ENCODE assay signal across 9 cellular contexts in the genomic region with DNA sequence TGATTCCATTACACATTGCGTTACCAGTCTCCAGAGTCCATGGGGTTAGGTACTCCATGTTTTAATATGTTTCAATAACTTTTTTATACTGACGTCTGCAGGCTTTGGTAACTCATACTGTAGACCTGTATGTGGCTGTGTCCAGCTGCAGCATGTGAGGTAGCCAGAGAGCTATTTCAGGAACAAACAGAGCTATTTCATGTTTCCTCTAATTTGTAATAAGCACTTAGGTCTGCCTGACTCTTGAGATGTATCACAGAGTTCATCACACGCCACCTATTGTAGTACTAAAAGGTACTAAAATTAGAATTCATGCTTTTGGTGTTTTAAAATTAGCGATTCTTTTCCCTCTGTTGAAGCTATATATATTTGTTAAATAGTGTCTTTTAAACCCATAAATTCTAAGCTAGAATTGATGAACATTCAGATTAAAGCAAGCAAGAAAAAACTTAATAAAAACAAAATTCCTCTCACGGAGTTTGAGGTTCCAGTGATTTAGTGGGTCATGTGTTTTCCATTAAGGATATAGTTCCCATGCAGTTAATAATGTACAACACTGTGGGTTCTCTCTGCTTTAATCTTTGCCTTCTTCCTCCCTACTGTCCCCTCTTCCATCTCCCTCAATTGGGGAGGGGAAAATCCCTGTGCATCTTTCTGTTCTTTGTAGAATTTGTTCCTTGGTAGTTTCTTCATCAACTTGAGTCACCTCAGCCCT. TPM values are rescaled to one million over a fixed set of nuclear protein-coding genes. Genes with fewer than 3 reads are reported as not detected.
A peak's percentile ranks its signal among the peaks of the same experiment; 100 is the strongest.
DNase-seq lines count a peak whose midpoint lies in the region; ATAC-seq and TF ChIP-seq lines count a peak whose summit lies in the region.
"Had no signal": no experiment of that assay in that cellular context is flagged by ENCODE, and none has a peak within 500 bp of the region (broad histone marks: within the 10 kb centered on the region; RNA-seq: fewer than 3 reads in every experiment).

No MANE protein-coding gene starts in this region.

- no peak overlapping the region for H3K18ac ChIP-seq in mesendoderm (ENCODE audit: low read length)

- no peaks in the 10 kb centered on the region for H3K27me3 ChIP-seq in mammary epithelial cell (ENCODE audit: insufficient read depth, low read length)
- H3K27me3 ChIP-seq in adipocyte (replicated peaks; ENCODE audit: control insufficient read depth, insufficient read depth, low read length): no peaks in the 10 kb centered on the region
- H3K27me3 ChIP-seq in mesendoderm (ENCODE audit: insufficient read depth, low read length, poor library complexity): no peaks in the 10 kb centered on the region
- no peaks in the 10 kb centered on the region for H3K27me3 ChIP-seq in vagina
- no peaks in the 10 kb centered on the region for H3K27me3 ChIP-seq in Karpas-422 (ENCODE audit: low read length)

- peaks cover 15% of the 10 kb centered on the region for H3K79me1 ChIP-seq in mesendoderm (ENCODE audit: low read length)

- H3K36me3 ChIP-seq in mammary epithelial cell (ENCODE audit: insufficient read depth, low read length): no peaks in the 10 kb centered on the region
- H3K36me3 ChIP-seq in adipocyte (ENCODE audit: control insufficient read depth, insufficient read depth, low read length, severe bottlenecking): no peaks in the 10 kb centered on the region
- no peaks in the 10 kb centered on the region for H3K36me3 ChIP-seq in mesendoderm (ENCODE audit: control insufficient read depth, insufficient read depth, low read length)
- no peaks in the 10 kb centered on the region for H3K36me3 ChIP-seq in vagina
- no peaks in the 10 kb centered on the region for H3K36me3 ChIP-seq in Karpas-422 (ENCODE audit: insufficient read depth, low read length)

- 89% methylated on average over 5 of the region's 5 CpGs for WGBS in mammary epithelial cell (ENCODE audit: low coverage, missing lambda C conversion rate)
- no CpG with 5 or more reads among the region's 5 CpGs for WGBS in mesendoderm (ENCODE audit: extremely low coverage, insufficient coverage, low lambda C conversion rate)

- no peaks in the 10 kb centered on the region for H4K20me1 ChIP-seq in mammary epithelial cell (ENCODE audit: insufficient read depth, low read length)
- peaks cover 61% of the 10 kb centered on the region for H4K20me1 ChIP-seq in Karpas-422 (ENCODE audit: insufficient read depth, low read depth, low read length)

- H3K27me3 Mint-ChIP-seq in MCF 10A (ENCODE audit: insufficient read depth, unreplicated experiment): no peaks in the 10 kb centered on the region
- H3K27me3 Mint-ChIP-seq in nephron progenitor cell (ENCODE audit: low read depth, poor library complexity): peaks cover 3% of the 10 kb centered on the region

- H3K4me1 ChIP-seq in mammary epithelial cell (ENCODE audit: insufficient read depth, low read length): peaks cover 37% of the 10 kb centered on the region
- peaks cover 69% of the 10 kb centered on the region for H3K4me1 ChIP-seq in adipocyte (ENCODE audit: control insufficient read depth, insufficient read depth, low read length)
- H3K4me1 ChIP-seq in mesendoderm (ENCODE audit: control insufficient read depth, low read depth, low read length): peaks cover 3% of the 10 kb centered on the region
- peaks cover 78% of the 10 kb centered on the region for H3K4me1 ChIP-seq in vagina
- peaks cover 10% of the 10 kb centered on the region for H3K4me1 ChIP-seq in Karpas-422 (ENCODE audit: low read length)

- no peak overlapping the region for H4K5ac ChIP-seq in mesendoderm (ENCODE audit: low read length)

- H3K23ac ChIP-seq in mesendoderm (ENCODE audit: low read length): no peak overlapping the region

- no peak overlapping the region for H2BK120ac ChIP-seq in mesendoderm (ENCODE audit: low read depth, low read length)

- H3K4me2 ChIP-seq in mammary epithelial cell (ENCODE audit: insufficient read depth, low read depth, low read length) (no peak overlapping the region), mesendoderm (ENCODE audit: low read length) (no peak overlapping the region), Karpas-422 (ENCODE audit: low read depth, low read length, poor library complexity, severe bottlenecking) (no peak overlapping the region)

- no peak overlapping the region for H3K27ac ChIP-seq in mammary epithelial cell (ENCODE audit: insufficient read depth, low read depth, low read length)
- H3K27ac ChIP-seq in mesendoderm (ENCODE audit: low read depth, low read length): no peak overlapping the region
- H3K27ac ChIP-seq in vagina: peak overlapping the region; percentile 79
- no peak overlapping the region for H3K27ac ChIP-seq in Karpas-422 (ENCODE audit: low read length)

- no peaks in the 10 kb centered on the region for H3K9me3 ChIP-seq in mammary epithelial cell (replicated peaks; ENCODE audit: insufficient read depth, low read length)
- no peaks in the 10 kb centered on the region for H3K9me3 ChIP-seq in adipocyte (ENCODE audit: control insufficient read depth, low read length)
- H3K9me3 ChIP-seq in vagina: no peaks in the 10 kb centered on the region
- H3K9me3 ChIP-seq in Karpas-422 (ENCODE audit: low read length): no peaks in the 10 kb centered on the region

- H3K4ac ChIP-seq in mesendoderm (ENCODE audit: low read depth, low read length): peak overlapping the region; percentile 36

- intact Hi-C loops in MCF 10A (cut with micrococcal nuclease): no loop called here
- intact Hi-C loops in mammary epithelial cell (cut with micrococcal nuclease): no loop called here
- intact Hi-C loops in vagina (cut with DNase I): no loop called here

- peaks cover 86% of the 10 kb centered on the region for H3K79me2 ChIP-seq in mammary epithelial cell (ENCODE audit: insufficient read depth, low read length)
- peaks cover 4% of the 10 kb centered on the region for H3K79me2 ChIP-seq in mesendoderm (ENCODE audit: control insufficient read depth, insufficient read depth, low read length)
- no peaks in the 10 kb centered on the region for H3K79me2 ChIP-seq in Karpas-422 (ENCODE audit: low read length)

- H4K8ac ChIP-seq in mesendoderm (ENCODE audit: low read depth, low read length): no peak overlapping the region

- CTCF ChIA-PET in MCF 10A (lab: Yijun Ruan, JAX) (interaction anchor here (0.7 to 1.5 kb wide), 7 partner anchors 9 to 184 kb away, joined by 3 to 4 read pairs (median 3); no protein-coding TSS in a partner anchor), mammary epithelial cell (lab: Charles Lee; ENCODE audit: low non-redundant PET) (no interaction called here)

- no peak overlapping the region for H2AK5ac ChIP-seq in mesendoderm (ENCODE audit: low read length)

- dilution Hi-C loops in mammary epithelial cell (cut with HindIII; ENCODE audit: low sequenced_read_pairs): no loop called here

- no TSS peak for BruUV-seq in MCF 10A (replicated peaks; lab: Mats Ljungman, UMichigan)
- BruUV-seq in mammary epithelial cell (replicated peaks; lab: Mats Ljungman, UMichigan): no TSS peak

- H3K4me3 ChIP-seq in mammary epithelial cell (replicated peaks in 1 of 3; ENCODE audit: insufficient read depth in 1 of 3, low read depth in 2 of 3, low read length in 3 of 3): no peak overlapping the region
- H3K4me3 ChIP-seq in adipocyte (ENCODE audit: low read length): peak overlapping the region; percentile 14
- H3K4me3 ChIP-seq in mesendoderm (ENCODE audit: low read length): no peak overlapping the region
- no peak overlapping the region for H3K4me3 ChIP-seq in vagina
- H3K4me3 ChIP-seq in Karpas-422 (ENCODE audit: low read length): no peak overlapping the region

- H3K9ac ChIP-seq in mammary epithelial cell (ENCODE audit: insufficient read depth, low read length) (no peak overlapping the region), adipocyte (ENCODE audit: low read length) (peak overlapping the region; percentile 30), mesendoderm (ENCODE audit: low read length) (no peak overlapping the region), Karpas-422 (ENCODE audit: low read length) (no peak overlapping the region)

- H2AFZ ChIP-seq in mammary epithelial cell (ENCODE audit: low read depth, low read length) (no peak overlapping the region), Karpas-422 (ENCODE audit: low read length) (no peak overlapping the region)

- H3K4me1 Mint-ChIP-seq in MCF 10A (ENCODE audit: insufficient read depth, unreplicated experiment) (peaks cover 48% of the 10 kb centered on the region), nephron progenitor cell (peaks cover 58% of the 10 kb centered on the region)

- POLR2A ChIA-PET in MCF 10A (lab: Yijun Ruan, JAX): interaction anchor here (0.9 to 3.5 kb wide), 11 partner anchors 9 to 56 kb away, joined by 3 to 27 read pairs (median 4); a partner anchor contains a TSS

- H3K27ac Mint-ChIP-seq in MCF 10A (ENCODE audit: low read depth, unreplicated experiment) (peak overlapping the region; percentile 64), nephron progenitor cell (no peak overlapping the region)

- H3K36me3 Mint-ChIP-seq in MCF 10A (ENCODE audit: insufficient read depth, unreplicated experiment) (peaks cover 18% of the 10 kb centered on the region), nephron progenitor cell (ENCODE audit: low read depth) (peaks cover 10% of the 10 kb centered on the region)

- no peak for ATAC-seq in GM19328 (IDR thresholded peaks at IDR 0.05; ENCODE audit: unreplicated experiment)

- no peak overlapping the region for H2BK5ac ChIP-seq in mesendoderm (ENCODE audit: low read length)

- no peak overlapping the region for H2BK15ac ChIP-seq in mesendoderm (replicated peaks; ENCODE audit: low read depth)

- DNase-seq in MCF 10A (ENCODE audit: unreplicated experiment): no peak
- no peak for DNase-seq in mammary epithelial cell
- no peak for DNase-seq in adipocyte (ENCODE audit: low read depth)
- no peak for DNase-seq in mesendoderm
- DNase-seq in vagina (ENCODE audit: extremely low spot score in 2 of 2): no peak
- no peak for DNase-seq in nephron progenitor cell
- DNase-seq in Karpas-422: no peak
- DNase-seq: NK-92 treated with Interleukin-12 subunit alpha and Interleukin-12 subunit beta, amount 100 ng/mL, for 24 hours had no signal

- no peaks in the 10 kb centered on the region for H3K9me3 Mint-ChIP-seq in MCF 10A (ENCODE audit: unreplicated experiment)
- H3K9me3 Mint-ChIP-seq in nephron progenitor cell: no peaks in the 10 kb centered on the region

- TF ChIP-seq POLR2A in vagina (IDR thresholded peaks at IDR 0.05): no peak

- no peaks in the 10 kb centered on the region for H3K9me2 ChIP-seq in Karpas-422 (replicated peaks; ENCODE audit: insufficient read depth, low read length)

- H3K56ac ChIP-seq in mesendoderm (ENCODE audit: low read length): no peak overlapping the region

- H3K4me3 Mint-ChIP-seq in MCF 10A (ENCODE audit: unreplicated experiment) (peak overlapping the region; percentile 29), nephron progenitor cell (no peak overlapping the region)

- in situ Hi-C loops in mammary epithelial cell (cut with MboI; ENCODE audit: low sequenced_read_pairs in 2 of 2): no loop called here

- TF ChIP-seq CTCF in MCF 10A (IDR thresholded peaks at IDR 0.05; ENCODE audit: unreplicated experiment) (no peak), mammary epithelial cell (conservative IDR thresholded peaks at IDR 0.05 in 1 of 2, IDR thresholded peaks at IDR 0.05 in 1 of 2; ENCODE audit: extremely low read depth in 1 of 2, insufficient read depth in 1 of 2, low read depth in 1 of 2, low read length in 2 of 2) (no peak), vagina (IDR thresholded peaks at IDR 0.05) (no peak), nephron progenitor cell (IDR thresholded peaks at IDR 0.05) (no peak)

RNA-seq across cellular contexts. Expression of a gene that starts 37.0 kb away (rescaled TPM):
- total RNA-seq in MCF 10A (2022): 51.9 and 53.0 TPM in 2 replicates
- 10 to 100 TPM; 31.2 to 53.5 TPM for total RNA-seq in mammary epithelial cell
- 23.3 TPM for polyA plus RNA-seq in mammary epithelial cell
- polyA minus RNA-seq in mammary epithelial cell: 73.1 TPM
- polyA plus RNA-seq in mesendoderm (2013, experiment 1 of 2): 14.4 TPM
- polyA plus RNA-seq in mesendoderm (2013, experiment 2 of 2): 14.2 TPM
- total RNA-seq in vagina: 110 TPM
- 5.5 and 10.5 TPM in 2 replicates for total RNA-seq in Karpas-422 (2014; rRNA removed; shearing (Covaris generic); ENCODE audit: low replicate concordance)
